2 cellular contexts compared by ENCODE assay signal in the genomic region with DNA sequence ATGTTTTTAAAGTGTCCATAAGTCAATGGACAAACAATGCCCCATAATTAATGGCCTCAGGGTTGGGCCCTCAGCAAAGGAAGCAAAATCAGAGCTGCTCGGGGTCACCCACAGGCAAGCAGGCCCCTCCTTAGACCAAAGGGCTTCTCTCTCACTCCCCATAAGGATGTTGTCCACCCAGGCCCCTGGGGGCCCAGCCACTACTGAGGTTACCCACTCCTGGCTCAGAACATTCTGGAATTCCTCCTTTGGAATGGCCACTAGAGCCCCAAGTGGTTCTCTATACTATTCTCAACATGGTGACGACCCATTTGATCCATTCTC.
TF ChIP-seq lines count a peak whose summit lies in the region.

No MANE protein-coding gene starts in this region.

TF ChIP-seq in GM23338, 12 proteins besides CTCF, POLR2A, EP300 and RAD21 (continued from another document):
- TF ChIP-seq, protein P1, sequence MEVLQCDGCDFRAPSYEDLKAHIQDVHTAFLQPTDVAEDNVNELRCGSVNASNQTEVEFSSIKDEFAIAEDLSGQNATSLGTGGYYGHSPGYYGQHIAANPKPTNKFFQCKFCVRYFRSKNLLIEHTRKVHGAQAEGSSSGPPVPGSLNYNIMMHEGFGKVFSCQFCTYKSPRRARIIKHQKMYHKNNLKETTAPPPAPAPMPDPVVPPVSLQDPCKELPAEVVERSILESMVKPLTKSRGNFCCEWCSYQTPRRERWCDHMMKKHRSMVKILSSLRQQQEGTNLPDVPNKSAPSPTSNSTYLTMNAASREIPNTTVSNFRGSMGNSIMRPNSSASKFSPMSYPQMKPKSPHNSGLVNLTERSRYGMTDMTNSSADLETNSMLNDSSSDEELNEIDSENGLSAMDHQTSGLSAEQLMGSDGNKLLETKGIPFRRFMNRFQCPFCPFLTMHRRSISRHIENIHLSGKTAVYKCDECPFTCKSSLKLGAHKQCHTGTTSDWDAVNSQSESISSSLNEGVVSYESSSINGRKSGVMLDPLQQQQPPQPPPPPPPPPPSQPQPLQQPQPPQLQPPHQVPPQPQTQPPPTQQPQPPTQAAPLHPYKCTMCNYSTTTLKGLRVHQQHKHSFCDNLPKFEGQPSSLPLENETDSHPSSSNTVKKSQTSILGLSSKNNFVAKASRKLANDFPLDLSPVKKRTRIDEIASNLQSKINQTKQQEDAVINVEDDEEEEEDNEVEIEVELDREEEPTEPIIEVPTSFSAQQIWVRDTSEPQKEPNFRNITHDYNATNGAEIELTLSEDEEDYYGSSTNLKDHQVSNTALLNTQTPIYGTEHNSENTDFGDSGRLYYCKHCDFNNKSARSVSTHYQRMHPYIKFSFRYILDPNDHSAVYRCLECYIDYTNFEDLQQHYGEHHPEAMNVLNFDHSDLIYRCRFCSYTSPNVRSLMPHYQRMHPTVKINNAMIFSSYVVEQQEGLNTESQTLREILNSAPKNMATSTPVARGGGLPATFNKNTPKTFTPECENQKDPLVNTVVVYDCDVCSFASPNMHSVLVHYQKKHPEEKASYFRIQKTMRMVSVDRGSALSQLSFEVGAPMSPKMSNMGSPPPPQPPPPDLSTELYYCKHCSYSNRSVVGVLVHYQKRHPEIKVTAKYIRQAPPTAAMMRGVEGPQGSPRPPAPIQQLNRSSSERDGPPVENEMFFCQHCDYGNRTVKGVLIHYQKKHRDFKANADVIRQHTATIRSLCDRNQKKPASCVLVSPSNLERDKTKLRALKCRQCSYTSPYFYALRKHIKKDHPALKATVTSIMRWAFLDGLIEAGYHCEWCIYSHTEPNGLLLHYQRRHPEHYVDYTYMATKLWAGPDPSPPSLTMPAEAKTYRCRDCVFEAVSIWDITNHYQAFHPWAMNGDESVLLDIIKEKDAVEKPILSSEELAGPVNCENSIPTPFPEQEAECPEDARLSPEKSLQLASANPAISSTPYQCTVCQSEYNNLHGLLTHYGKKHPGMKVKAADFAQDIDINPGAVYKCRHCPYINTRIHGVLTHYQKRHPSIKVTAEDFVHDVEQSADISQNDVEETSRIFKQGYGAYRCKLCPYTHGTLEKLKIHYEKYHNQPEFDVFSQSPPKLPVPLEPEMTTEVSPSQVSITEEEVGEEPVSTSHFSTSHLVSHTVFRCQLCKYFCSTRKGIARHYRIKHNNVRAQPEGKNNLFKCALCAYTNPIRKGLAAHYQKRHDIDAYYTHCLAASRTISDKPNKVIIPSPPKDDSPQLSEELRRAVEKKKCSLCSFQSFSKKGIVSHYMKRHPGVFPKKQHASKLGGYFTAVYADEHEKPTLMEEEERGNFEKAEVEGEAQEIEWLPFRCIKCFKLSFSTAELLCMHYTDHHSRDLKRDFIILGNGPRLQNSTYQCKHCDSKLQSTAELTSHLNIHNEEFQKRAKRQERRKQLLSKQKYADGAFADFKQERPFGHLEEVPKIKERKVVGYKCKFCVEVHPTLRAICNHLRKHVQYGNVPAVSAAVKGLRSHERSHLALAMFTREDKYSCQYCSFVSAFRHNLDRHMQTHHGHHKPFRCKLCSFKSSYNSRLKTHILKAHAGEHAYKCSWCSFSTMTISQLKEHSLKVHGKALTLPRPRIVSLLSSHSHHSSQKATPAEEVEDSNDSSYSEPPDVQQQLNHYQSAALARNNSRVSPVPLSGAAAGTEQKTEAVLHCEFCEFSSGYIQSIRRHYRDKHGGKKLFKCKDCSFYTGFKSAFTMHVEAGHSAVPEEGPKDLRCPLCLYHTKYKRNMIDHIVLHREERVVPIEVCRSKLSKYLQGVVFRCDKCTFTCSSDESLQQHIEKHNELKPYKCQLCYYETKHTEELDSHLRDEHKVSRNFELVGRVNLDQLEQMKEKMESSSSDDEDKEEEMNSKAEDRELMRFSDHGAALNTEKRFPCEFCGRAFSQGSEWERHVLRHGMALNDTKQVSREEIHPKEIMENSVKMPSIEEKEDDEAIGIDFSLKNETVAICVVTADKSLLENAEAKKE (CRISPR knock-in tag; IDR thresholded peaks at IDR 0.05): no peak
- TF ChIP-seq, protein P2, sequence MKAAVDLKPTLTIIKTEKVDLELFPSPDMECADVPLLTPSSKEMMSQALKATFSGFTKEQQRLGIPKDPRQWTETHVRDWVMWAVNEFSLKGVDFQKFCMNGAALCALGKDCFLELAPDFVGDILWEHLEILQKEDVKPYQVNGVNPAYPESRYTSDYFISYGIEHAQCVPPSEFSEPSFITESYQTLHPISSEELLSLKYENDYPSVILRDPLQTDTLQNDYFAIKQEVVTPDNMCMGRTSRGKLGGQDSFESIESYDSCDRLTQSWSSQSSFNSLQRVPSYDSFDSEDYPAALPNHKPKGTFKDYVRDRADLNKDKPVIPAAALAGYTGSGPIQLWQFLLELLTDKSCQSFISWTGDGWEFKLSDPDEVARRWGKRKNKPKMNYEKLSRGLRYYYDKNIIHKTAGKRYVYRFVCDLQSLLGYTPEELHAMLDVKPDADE (IDR thresholded peaks at IDR 0.05): no peak
- TF ChIP-seq, protein P3, sequence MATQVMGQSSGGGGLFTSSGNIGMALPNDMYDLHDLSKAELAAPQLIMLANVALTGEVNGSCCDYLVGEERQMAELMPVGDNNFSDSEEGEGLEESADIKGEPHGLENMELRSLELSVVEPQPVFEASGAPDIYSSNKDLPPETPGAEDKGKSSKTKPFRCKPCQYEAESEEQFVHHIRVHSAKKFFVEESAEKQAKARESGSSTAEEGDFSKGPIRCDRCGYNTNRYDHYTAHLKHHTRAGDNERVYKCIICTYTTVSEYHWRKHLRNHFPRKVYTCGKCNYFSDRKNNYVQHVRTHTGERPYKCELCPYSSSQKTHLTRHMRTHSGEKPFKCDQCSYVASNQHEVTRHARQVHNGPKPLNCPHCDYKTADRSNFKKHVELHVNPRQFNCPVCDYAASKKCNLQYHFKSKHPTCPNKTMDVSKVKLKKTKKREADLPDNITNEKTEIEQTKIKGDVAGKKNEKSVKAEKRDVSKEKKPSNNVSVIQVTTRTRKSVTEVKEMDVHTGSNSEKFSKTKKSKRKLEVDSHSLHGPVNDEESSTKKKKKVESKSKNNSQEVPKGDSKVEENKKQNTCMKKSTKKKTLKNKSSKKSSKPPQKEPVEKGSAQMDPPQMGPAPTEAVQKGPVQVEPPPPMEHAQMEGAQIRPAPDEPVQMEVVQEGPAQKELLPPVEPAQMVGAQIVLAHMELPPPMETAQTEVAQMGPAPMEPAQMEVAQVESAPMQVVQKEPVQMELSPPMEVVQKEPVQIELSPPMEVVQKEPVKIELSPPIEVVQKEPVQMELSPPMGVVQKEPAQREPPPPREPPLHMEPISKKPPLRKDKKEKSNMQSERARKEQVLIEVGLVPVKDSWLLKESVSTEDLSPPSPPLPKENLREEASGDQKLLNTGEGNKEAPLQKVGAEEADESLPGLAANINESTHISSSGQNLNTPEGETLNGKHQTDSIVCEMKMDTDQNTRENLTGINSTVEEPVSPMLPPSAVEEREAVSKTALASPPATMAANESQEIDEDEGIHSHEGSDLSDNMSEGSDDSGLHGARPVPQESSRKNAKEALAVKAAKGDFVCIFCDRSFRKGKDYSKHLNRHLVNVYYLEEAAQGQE (IDR thresholded peaks at IDR 0.05; ENCODE audit: unreplicated experiment): no peak
- TF ChIP-seq EZH2 (IDR thresholded peaks at IDR 0.05; ENCODE audit: low read depth, unreplicated experiment): no peak
- no peak for TF ChIP-seq ZNF331 (CRISPR knock-in tag; IDR thresholded peaks at IDR 0.05; ENCODE audit: low read depth)
- TF ChIP-seq STAT1 (IDR thresholded peaks at IDR 0.05; ENCODE audit: unreplicated experiment): no peak
- no peak for TF ChIP-seq EZH2phosphoT487 (IDR thresholded peaks at IDR 0.05; ENCODE audit: unreplicated experiment)
- TF ChIP-seq CREB1 (CRISPR knock-in tag; IDR thresholded peaks at IDR 0.05; ENCODE audit: low read depth): no peak
- no peak for TF ChIP-seq POLR2AphosphoS5 (IDR thresholded peaks at IDR 0.05; ENCODE audit: low read depth)

TF ChIP-seq in endothelial cell of umbilical vein, 7 proteins besides CTCF, POLR2A, EP300 and RAD21 (continued from another document):
- TF ChIP-seq GATA2 (IDR thresholded peaks at IDR 0.05; ENCODE audit: insufficient read depth, insufficient read length, low read depth, low read length) (no peak), MYC (IDR thresholded peaks at IDR 0.05; ENCODE audit: low read depth, low read length) (no peak)
